8 cellular contexts compared by ENCODE assay signal in genomic region chr20:34874094-34874654, GRCh38. TPM values are rescaled to one million over a fixed set of nuclear protein-coding genes. Genes with fewer than 3 reads are reported as not detected.
DNase-seq lines count a peak whose midpoint lies in the region; ATAC-seq and TF ChIP-seq lines count a peak whose summit lies in the region.

No MANE protein-coding gene starts in this region.

- H3K9me3 ChIP-seq in right lobe of liver: no peaks in the 10 kb centered on the region

- intact Hi-C loops in right lobe of liver (cut with DNase I): loop anchor here (5.0 kb wide), 2 partner anchors 37 to 83 kb away; partner anchors contain the start of genes GSS (in 2 of the 2) and MYH7B (in 2 of the 2)

- peak; percentile 56 to 64 (median 57) for ATAC-seq in right lobe of liver

- H3K27ac ChIP-seq in right lobe of liver: peak overlapping the region; percentile 71 to 91 (median 86)

- WGBS in right lobe of liver (ENCODE audit: insufficient coverage, low coverage, low lambda C conversion rate, missing lambda C conversion rate): 0% methylated on average over 2 of the region's 2 CpGs

- no peaks in the 10 kb centered on the region for H3K27me3 ChIP-seq in right lobe of liver

- TF ChIP-seq CTCF in right lobe of liver (IDR thresholded peaks at IDR 0.05): peak; percentile 80 to 98 (median 84)

- H3K4me1 ChIP-seq in right lobe of liver: peaks cover 0 to 26% (median 8%) of the 10 kb centered on the region in 4 donors

- TF ChIP-seq POLR2A in right lobe of liver (IDR thresholded peaks at IDR 0.05): no peak

- H3K4me3 ChIP-seq in right lobe of liver: peak overlapping the region in 1 of 3 donors; percentile 69

- H3K36me3 ChIP-seq in right lobe of liver: no peaks in the 10 kb centered on the region

- peak; percentile 92 for DNase-seq in Ammon's horn (ENCODE audit: low spot score)
- DNase-seq in HCEC 1CT: peak; percentile 87
- DNase-seq in NCI-H446 treated with DMSO at 0.1 percent for 48 hours (lab: John Stamatoyannopoulos, UW): peak; percentile 76
- DNase-seq in activated CD4-positive, alpha-beta T cell treated with anti-CD3 and anti-CD28 coated beads for 4 hours: peak; percentile 26 to 56
- DNase-seq in dermis blood vessel endothelial cell: peak; percentile 93
- peak; percentile 65 to 86 (median 72) for DNase-seq in right lobe of liver
- peak; percentile 30 for DNase-seq in stimulated activated CD4-positive, alpha-beta T cell treated with anti-CD3 and anti-CD28 coated beads, Interleukin-2, amount 100 ng/mL, for 4 hours (ENCODE audit: low read depth)
- DNase-seq in GM19238 (ENCODE audit: insufficient read length, low spot score): no peak

RNA-seq across cellular contexts. Expression of gene GGT7, which starts 1.5 kb away (rescaled TPM):
- 4.4 and 7.3 TPM in 2 replicates for total RNA-seq in dermis blood vessel endothelial cell
- total RNA-seq in right lobe of liver: 10 to 100 TPM in 2 of 6 experiments, 1 to 10 TPM in 4; 4.8 to 13.3 (median 9.4) TPM

RNA-seq across cellular contexts. Expression of gene ACSS2, which starts 2.2 kb away (rescaled TPM):
- total RNA-seq in dermis blood vessel endothelial cell (72.3 and 102 TPM in 2 replicates), right lobe of liver (100 to 1,000 TPM in 1 of 6 experiments, 10 to 100 TPM in 5; 21.9 to 118 (median 45.7) TPM)

RNA-seq across cellular contexts. Expression of gene NCOA6, which starts 48.7 kb away (rescaled TPM):
- total RNA-seq in dermis blood vessel endothelial cell (6.8 and 7.8 TPM in 2 replicates), right lobe of liver (10 to 100 TPM in 5 of 6 experiments, 1 to 10 TPM in 1; 10.0 to 12.9 (median 11.1) TPM)
